8 cellular contexts compared by ENCODE assay signal in genomic region chr7:94656925-94657731, GRCh38. TPM values are rescaled to one million over a fixed set of nuclear protein-coding genes. Genes with fewer than 3 reads are reported as not detected.
A peak's percentile ranks its signal among the peaks of the same experiment; 100 is the strongest.
DNase-seq lines count a peak whose midpoint lies in the region; ATAC-seq and TF ChIP-seq lines count a peak whose summit lies in the region.

No MANE protein-coding gene starts in this region.

- no peak overlapping the region for H2AK5ac ChIP-seq in mesendoderm (ENCODE audit: low read length)

- CTCF ChIA-PET in AG04449 (lab: Yijun Ruan, JAX) = interaction anchor here (0.9 to 5.5 kb wide), 20 partner anchors 10 to 542 kb away, joined by 3 to 46 read pairs (median 4); no protein-coding TSS in a partner anchor

- no peak overlapping the region for H3K18ac ChIP-seq in mesendoderm (ENCODE audit: low read length)

- peak overlapping the region; percentile 91 for H3K4me3 Mint-ChIP-seq in GM23338

- no peak overlapping the region for H4K5ac ChIP-seq in mesendoderm (ENCODE audit: low read length)

- H3K9ac ChIP-seq in SK-N-MC (ENCODE audit: insufficient read length) (peak overlapping the region; percentile 56), mesendoderm (ENCODE audit: low read length) (peak overlapping the region; percentile 73)

- peaks cover 12% of the 10 kb centered on the region; the same call in 2 of the 3 replicates for H3K4me1 Mint-ChIP-seq in GM23338

- H3K27ac ChIP-seq in GM23338 (ENCODE audit: low read depth) (no peak overlapping the region), SK-N-MC (0 out of 2 replicates have a peak overlapping the region, but pooled peaks have one; percentile 57), mesendoderm (ENCODE audit: low read depth, low read length) (no peak overlapping the region), thoracic aorta (no peak overlapping the region)

- H2BK120ac ChIP-seq in mesendoderm (ENCODE audit: low read depth, low read length) = no peak overlapping the region

- peak overlapping the region; percentile 72 for H2AFZ ChIP-seq in GM23338

- no peak overlapping the region for H2BK5ac ChIP-seq in mesendoderm (ENCODE audit: low read length)

- no peak for TF ChIP-seq CTCF in AG04449 (IDR thresholded peaks at IDR 0.05; ENCODE audit: insufficient read depth, low read length, missing control alignments)
- no peak for TF ChIP-seq CTCF in GM23338 (conservative IDR thresholded peaks at IDR 0.05; ENCODE audit: low read depth in 2 of 2)
- TF ChIP-seq CTCF in choroid plexus epithelial cell (conservative IDR thresholded peaks at IDR 0.05; ENCODE audit: low read depth, low read length) = no peak
- TF ChIP-seq CTCF in thoracic aorta (IDR thresholded peaks at IDR 0.05) = no peak

- no peaks in the 10 kb centered on the region for H3K9me3 ChIP-seq in SK-N-MC (ENCODE audit: low read depth, low read length)
- no peaks in the 10 kb centered on the region for H3K9me3 ChIP-seq in thoracic aorta

- ATAC-seq in GM23338 = no peak
- ATAC-seq in thoracic aorta (ENCODE audit: insufficient number of reproducible peaks, low FRiP score, low read depth) = no peak
- no peak for ATAC-seq in GM21723 (IDR thresholded peaks at IDR 0.05; ENCODE audit: unreplicated experiment)
- ATAC-seq in GM19455 (IDR thresholded peaks at IDR 0.05; ENCODE audit: unreplicated experiment) = no peak

- H3K36me3 ChIP-seq in GM23338 (ENCODE audit: insufficient read depth) = no peaks in the 10 kb centered on the region
- no peaks in the 10 kb centered on the region for H3K36me3 ChIP-seq in SK-N-MC (ENCODE audit: insufficient read depth, low read length)
- H3K36me3 ChIP-seq in mesendoderm (ENCODE audit: control insufficient read depth, insufficient read depth, low read length) = no peaks in the 10 kb centered on the region
- no peaks in the 10 kb centered on the region for H3K36me3 ChIP-seq in thoracic aorta

- peak overlapping the region; percentile 88 for H3K56ac ChIP-seq in mesendoderm (ENCODE audit: low read length)

- no peak overlapping the region for H3K23ac ChIP-seq in mesendoderm (ENCODE audit: low read length)

- H3K27me3 ChIP-seq in GM23338 (ENCODE audit: insufficient read depth) = peaks cover 26% of the 10 kb centered on the region
- no peaks in the 10 kb centered on the region for H3K27me3 ChIP-seq in mesendoderm (ENCODE audit: insufficient read depth, low read length, poor library complexity)
- H3K27me3 ChIP-seq in thoracic aorta (replicated peaks; ENCODE audit: insufficient read depth) = no peaks in the 10 kb centered on the region

- H3K4me1 ChIP-seq in GM23338 (ENCODE audit: insufficient read depth) (peaks cover 15% of the 10 kb centered on the region), mesendoderm (ENCODE audit: control insufficient read depth, low read depth, low read length) (no peaks in the 10 kb centered on the region), thoracic aorta (ENCODE audit: control insufficient read depth in 1 of 2, low read depth in 2 of 2) (peaks cover 0 to 5% of the 10 kb centered on the region in 2 donors)

- H3K27me3 Mint-ChIP-seq in GM23338 (ENCODE audit: insufficient read depth, low read depth, poor library complexity) = peaks cover 3% of the 10 kb centered on the region

- H4K8ac ChIP-seq in mesendoderm (ENCODE audit: low read depth, low read length) = no peak overlapping the region

- DNase-seq in AG04449 (ENCODE audit: low read depth, low spot score) (no peak), GM23338 (ENCODE audit: low spot score) (peak; percentile 46), SK-N-MC (ENCODE audit: low read depth, low spot score) (no peak), choroid plexus epithelial cell (ENCODE audit: low read depth) (peak; percentile 56), mesendoderm (peak; percentile 66), thoracic aorta (ENCODE audit: low spot score) (no peak)

- H3K79me2 ChIP-seq in GM23338 (replicated peaks; ENCODE audit: insufficient read depth) (peaks cover 48% of the 10 kb centered on the region), mesendoderm (ENCODE audit: control insufficient read depth, insufficient read depth, low read length) (peaks cover 8% of the 10 kb centered on the region)

- peaks cover 20% of the 10 kb centered on the region for H3K9me3 Mint-ChIP-seq in GM23338

- H3K4me2 ChIP-seq in GM23338 (peak overlapping the region; percentile 78), mesendoderm (ENCODE audit: low read length) (peak overlapping the region; percentile 44)

- WGBS in mesendoderm (ENCODE audit: extremely low coverage, insufficient coverage, low lambda C conversion rate) = no CpG with 5 or more reads among the region's 36 CpGs

- POLR2A ChIA-PET in AG04449 (lab: Yijun Ruan, JAX) = interaction anchor here (0.7 to 0.8 kb wide), 2 partner anchors 24 to 209 kb away, joined by 3 read pairs; no protein-coding TSS in a partner anchor

- H3K36me3 Mint-ChIP-seq in GM23338 (ENCODE audit: low read depth) = peaks cover 13% of the 10 kb centered on the region

- H3K27ac Mint-ChIP-seq in GM23338 = 0 out of 2 replicates have a peak overlapping the region, but pooled peaks have one; percentile 41

- peaks cover 11% of the 10 kb centered on the region; the same call in 1 of the 2 replicates for H3F3A ChIP-seq in GM23338 (replicated peaks; ENCODE audit: low read depth)

- no peak overlapping the region for H3K4ac ChIP-seq in mesendoderm (ENCODE audit: low read depth, low read length)

- 0 out of 2 replicates have a peak, but pooled peaks cover 5% of the 10 kb centered on the region for H4K20me1 ChIP-seq in GM23338 (replicated peaks; ENCODE audit: insufficient read depth)

- H3K9me2 ChIP-seq in GM23338 (ENCODE audit: insufficient read depth) = no peaks in the 10 kb centered on the region

- H3K4me3 ChIP-seq in AG04449 (ENCODE audit: low read depth, low read length) = peak overlapping the region; percentile 75
- H3K4me3 ChIP-seq in GM23338 = peak overlapping the region; percentile 57
- peak overlapping the region; percentile 88 for H3K4me3 ChIP-seq in SK-N-MC
- H3K4me3 ChIP-seq in choroid plexus epithelial cell (ENCODE audit: low read depth, low read length) = peak overlapping the region; percentile 82
- H3K4me3 ChIP-seq in mesendoderm (ENCODE audit: low read length) = peak overlapping the region; percentile 61
- H3K4me3 ChIP-seq in thoracic aorta = peak overlapping the region; percentile 86

- H3K79me1 ChIP-seq in mesendoderm (ENCODE audit: low read length) = peaks cover 2% of the 10 kb centered on the region

- H2BK15ac ChIP-seq in mesendoderm (replicated peaks; ENCODE audit: low read depth) = no peak overlapping the region

TF ChIP-seq in GM23338, 12 proteins besides CTCF, POLR2A, EP300 and RAD21 (continues in another document):
- TF ChIP-seq EZH2phosphoT487 (IDR thresholded peaks at IDR 0.05; ENCODE audit: unreplicated experiment) (no peak), ZNF114 (CRISPR knock-in tag; IDR thresholded peaks at IDR 0.05) (no peak), POLR2AphosphoS5 (IDR thresholded peaks at IDR 0.05; ENCODE audit: low read depth) (no peak), ETS1 (IDR thresholded peaks at IDR 0.05) (no peak), STAT1 (IDR thresholded peaks at IDR 0.05; ENCODE audit: unreplicated experiment) (no peak)

RNA-seq across cellular contexts. Expression of gene SGCE, which starts 1.2 kb away (rescaled TPM):
- total RNA-seq in GM23338 (2014; rRNA removed; shearing (Covaris generic)) = 46.1 and 52.1 TPM in 2 replicates
- polyA plus RNA-seq in GM23338 (2016; fragmentation: Nextera tagmentation; extraction: Ambion mirVana) = 53.5 and 54.8 TPM in 2 replicates
- polyA plus RNA-seq in mesendoderm (2013, experiment 1 of 2) = 19.7 TPM
- polyA plus RNA-seq in mesendoderm (2013, experiment 2 of 2) = 20.6 TPM
- 100 to 1,000 TPM; 106 to 131 TPM for total RNA-seq in thoracic aorta

Comparison
In these comparisons a context has a peak if more than half of its experiments do, and no peak if none do; other contexts are left out.
1. DNase-seq: peak in GM23338 (single experiment), choroid plexus epithelial cell (single experiment) and mesendoderm (single experiment); none in AG04449 (single experiment), SK-N-MC (single experiment) and thoracic aorta (single experiment).
2. Peak in every context shown above with its lines, with median percentiles within 50 percentile points of each other: H3K4me3 ChIP-seq.